16 cellular contexts compared by ENCODE assay signal in the genomic region with DNA sequence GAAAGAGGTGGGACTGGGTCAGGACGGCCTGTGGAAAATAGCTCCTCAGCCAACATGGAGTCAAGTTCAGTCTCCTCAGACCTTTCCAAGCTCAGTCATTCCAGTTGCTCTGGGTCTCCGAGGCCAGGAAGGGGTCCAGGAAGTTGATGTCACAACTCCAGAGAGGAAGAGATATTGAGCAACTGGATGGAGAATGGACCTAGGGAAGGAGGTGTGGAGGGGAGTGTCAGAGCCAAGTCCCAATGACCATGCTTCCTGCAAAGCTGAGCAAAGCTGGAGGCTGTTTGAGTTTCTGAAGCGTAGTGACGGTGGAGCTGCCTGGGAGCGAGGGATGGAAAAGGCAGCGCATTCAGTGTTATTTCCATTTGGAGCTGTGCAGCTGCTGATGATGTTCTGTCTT.
A peak's percentile ranks its signal among the peaks of the same experiment; 100 is the strongest.
DNase-seq lines count a peak whose midpoint lies in the region; ATAC-seq and TF ChIP-seq lines count a peak whose summit lies in the region.
"Had no signal": no experiment of that assay in that cellular context is flagged by ENCODE, and none has a peak within 500 bp of the region (broad histone marks: within the 10 kb centered on the region; RNA-seq: fewer than 3 reads in every experiment).

No MANE protein-coding gene starts in this region.

- H3K9me3 ChIP-seq in right lobe of liver (no peaks in the 10 kb centered on the region), transverse colon (peaks cover 0 to 7% of the 10 kb centered on the region in 2 donors)
- H3K9me3 ChIP-seq: pancreas had no signal

- WGBS in right lobe of liver (ENCODE audit: insufficient coverage, low coverage, low lambda C conversion rate, missing lambda C conversion rate): 70% methylated on average over 6 of the region's 6 CpGs
- WGBS in transverse colon (ENCODE audit: low coverage in 1 of 2), 2 donors: 85% methylated on average over 6 of the region's 6 CpGs; no CpG with 5 or more reads in 1 of the 2 donors

- H3K27me3 ChIP-seq in right lobe of liver (no peaks in the 10 kb centered on the region), transverse colon (no peaks in the 10 kb centered on the region)

- DNase-seq in HT1080 (ENCODE audit: low read depth) (peak; percentile 23), right lobe of liver (no peak), transverse colon (peak; percentile 17), chondrocyte (ENCODE audit: low spot score) (no peak)
- no peak for DNase-seq in stimulated activated CD4-positive, alpha-beta T cell treated with anti-CD3 and anti-CD28 coated beads, Interleukin-1b, Interleukin-23, amount 100 ng/mL, for 48 hours
- DNase-seq in activated CD4-positive, alpha-beta T cell treated with anti-CD3 and anti-CD28 coated beads, Interleukin-2, amount 50 U/mL, for 48 hours: no peak
- DNase-seq: activated CD4-positive, alpha-beta memory T cell treated with anti-CD3 and anti-CD28 coated beads for 36 hours; cerebellar nuclear complex; glutamatergic neuron; NCI-H446; pancreas; SHP77 treated with DMSO at 0.1 percent for 48 hours had no signal

- H3K27ac Mint-ChIP-seq in dendritic cell treated with granulocyte-macrophage colony-stimulating factor and Interleukin-4, amounts not matched to agents 40 ng/mL and 50 ng/mL, for 4 days: peak overlapping the region; percentile 76
- no peak overlapping the region for H3K27ac Mint-ChIP-seq in chondrocyte (ENCODE audit: unreplicated experiment)
- H3K27ac Mint-ChIP-seq: activated CD4-positive, alpha-beta memory T cell treated with anti-CD3 and anti-CD28 coated beads for 36 hours; B cell had no signal

- H3K4me1 ChIP-seq in right lobe of liver (no peaks in the 10 kb centered on the region), transverse colon (peaks cover 0 to 18% (median 7%) of the 10 kb centered on the region in 4 donors)
- H3K4me1 ChIP-seq: pancreas had no signal

- no peak for TF ChIP-seq EP300 in transverse colon (IDR thresholded peaks at IDR 0.05; ENCODE audit: low read depth)

- peaks cover 95% of the 10 kb centered on the region for H3K4me1 Mint-ChIP-seq in dendritic cell treated with granulocyte-macrophage colony-stimulating factor and Interleukin-4, amounts not matched to agents 40 ng/mL and 50 ng/mL, for 4 days (ENCODE audit: low read depth)
- peaks cover 5% of the 10 kb centered on the region for H3K4me1 Mint-ChIP-seq in chondrocyte (ENCODE audit: low read depth)
- H3K4me1 Mint-ChIP-seq: B cell had no signal

- no peak overlapping the region for H3K4me3 Mint-ChIP-seq in dendritic cell treated with granulocyte-macrophage colony-stimulating factor and Interleukin-4, amounts not matched to agents 40 ng/mL and 50 ng/mL, for 4 days
- no peak overlapping the region for H3K4me3 Mint-ChIP-seq in chondrocyte (ENCODE audit: unreplicated experiment)
- H3K4me3 Mint-ChIP-seq: activated CD4-positive, alpha-beta memory T cell treated with anti-CD3 and anti-CD28 coated beads for 36 hours; B cell had no signal

- TF ChIP-seq CTCF in right lobe of liver (IDR thresholded peaks at IDR 0.05) (no peak), transverse colon (IDR thresholded peaks at IDR 0.05) (no peak), chondrocyte (IDR thresholded peaks at IDR 0.05) (no peak)

- in situ Hi-C loops in transverse colon (cut with MboI; ENCODE audit: low pct_ligation_motif_present in 1 of 4, low pct_unique_long_range_greater_than_20kb in 1 of 4, low sequenced_read_pairs in 3 of 4): no loop called here

- H3K27ac ChIP-seq in right lobe of liver (peak overlapping the region in 1 of 3 donors; percentile 14), transverse colon (peak overlapping the region; percentile 17 to 43 (median 32))
- H3K27ac ChIP-seq: HL-60, KMS-11 had no signal

- intact Hi-C loops in dendritic cell treated with granulocyte-macrophage colony-stimulating factor and Interleukin-4, amounts not matched to agents 40 ng/mL and 50 ng/mL, for 4 days (cut with micrococcal nuclease): no loop called here
- intact Hi-C loops in right lobe of liver (cut with DNase I): no loop called here
- intact Hi-C loops in transverse colon (cut with DNase I; ENCODE audit: low total_unique reads): no loop called here

- peak; percentile 28 to 68 (median 45) for ATAC-seq in right lobe of liver

- H3K4me3 ChIP-seq in right lobe of liver (no peak overlapping the region), transverse colon (no peak overlapping the region)
- H3K4me3 ChIP-seq: pancreas had no signal

- H3K9me3 Mint-ChIP-seq in dendritic cell treated with granulocyte-macrophage colony-stimulating factor and Interleukin-4, amounts not matched to agents 40 ng/mL and 50 ng/mL, for 4 days: peaks cover 8% of the 10 kb centered on the region
- H3K9me3 Mint-ChIP-seq in chondrocyte (ENCODE audit: low read depth): peaks cover 9% of the 10 kb centered on the region
- H3K9me3 Mint-ChIP-seq: activated CD4-positive, alpha-beta memory T cell treated with anti-CD3 and anti-CD28 coated beads for 36 hours had no signal

- no peak for TF ChIP-seq POLR2A in right lobe of liver (IDR thresholded peaks at IDR 0.05)
- no peak for TF ChIP-seq POLR2A in transverse colon (IDR thresholded peaks at IDR 0.05)

- H3K36me3 ChIP-seq in right lobe of liver: no peaks in the 10 kb centered on the region
- H3K36me3 ChIP-seq in transverse colon: no peaks in the 10 kb centered on the region
- H3K36me3 ChIP-seq: pancreas had no signal

- no peaks in the 10 kb centered on the region for H3K27me3 Mint-ChIP-seq in dendritic cell treated with granulocyte-macrophage colony-stimulating factor and Interleukin-4, amounts not matched to agents 40 ng/mL and 50 ng/mL, for 4 days
- peaks cover 16% of the 10 kb centered on the region for H3K27me3 Mint-ChIP-seq in chondrocyte (ENCODE audit: low read depth)

- peaks cover 7% of the 10 kb centered on the region for H3K36me3 Mint-ChIP-seq in dendritic cell treated with granulocyte-macrophage colony-stimulating factor and Interleukin-4, amounts not matched to agents 40 ng/mL and 50 ng/mL, for 4 days (ENCODE audit: low read depth)
- H3K36me3 Mint-ChIP-seq in chondrocyte (ENCODE audit: low read depth): peaks cover 2% of the 10 kb centered on the region
- H3K36me3 Mint-ChIP-seq: activated CD4-positive, alpha-beta memory T cell treated with anti-CD3 and anti-CD28 coated beads for 36 hours had no signal

Comparison
In these comparisons a context has a peak if more than half of its experiments do, and no peak if none do; other contexts are left out.
1. DNase-seq: peak in HT1080 (single experiment) and transverse colon (single experiment); none in right lobe of liver (0 of 3), stimulated activated CD4-positive, alpha-beta T cell treated with anti-CD3 and anti-CD28 coated beads, Interleukin-1b, Interleukin-23, amount 100 ng/mL, for 48 hours (single experiment), chondrocyte (single experiment) and activated CD4-positive, alpha-beta T cell treated with anti-CD3 and anti-CD28 coated beads, Interleukin-2, amount 50 U/mL, for 48 hours (0 of 2).